In genomic region chr3:184399410-184399809, GRCh38 we compare ENCODE assay signal across 15 cellular contexts. TPM values are rescaled to one million over a fixed set of nuclear protein-coding genes. Genes with fewer than 3 reads are reported as not detected.
DNase-seq lines count a peak whose midpoint lies in the region; ATAC-seq, FAIRE-seq and TF ChIP-seq lines count a peak whose summit lies in the region.
"Had no signal": no experiment of that assay in that cellular context is flagged by ENCODE, and none has a peak within 500 bp of the region (broad histone marks: within the 10 kb centered on the region; RNA-seq: fewer than 3 reads in every experiment).

No MANE protein-coding gene starts in this region.

- no peak overlapping the region for H2BK120ac ChIP-seq in mesenchymal stem cell (ENCODE audit: low read depth, low read length)

- H2BK5ac ChIP-seq in mesenchymal stem cell (ENCODE audit: low read depth, low read length, poor library complexity, severe bottlenecking): no peak overlapping the region

- no peak for ATAC-seq in HG02852 (IDR thresholded peaks at IDR 0.05; ENCODE audit: unreplicated experiment)
- ATAC-seq: GM12878 had no signal

- H3K4me1 ChIP-seq in mesenchymal stem cell (ENCODE audit: control insufficient read depth, insufficient read depth, low read depth, low read length): no peaks in the 10 kb centered on the region
- H3K4me1 ChIP-seq in transverse colon: no peaks in the 10 kb centered on the region
- no peaks in the 10 kb centered on the region for H3K4me1 ChIP-seq in Peyer's patch

- no peak for TF ChIP-seq EP300 in transverse colon (IDR thresholded peaks at IDR 0.05; ENCODE audit: low read depth)

- H3K9ac ChIP-seq in mesenchymal stem cell (ENCODE audit: low read length): peak overlapping the region; percentile 49

- FAIRE-seq in HTR-8/SVneo (lab: Jason Lieb, UNC): no peak
- FAIRE-seq: GM12878 had no signal

- no peaks in the 10 kb centered on the region for H3K9me3 ChIP-seq in mesenchymal stem cell (ENCODE audit: control insufficient read depth, low read length)
- H3K9me3 ChIP-seq in transverse colon: no peaks in the 10 kb centered on the region
- H3K9me3 ChIP-seq in Peyer's patch: no peaks in the 10 kb centered on the region

- no peak overlapping the region for H2BK12ac ChIP-seq in mesenchymal stem cell (ENCODE audit: low read length in 2 of 2)

- H2BK15ac ChIP-seq in mesenchymal stem cell (ENCODE audit: low read depth, poor library complexity, severe bottlenecking): no peak overlapping the region

- H4K8ac ChIP-seq in mesenchymal stem cell (ENCODE audit: low read length): no peak overlapping the region

- H3K4me3 ChIP-seq in mesenchymal stem cell (ENCODE audit: insufficient read depth in 1 of 2, low read depth in 1 of 2, low read length in 2 of 2): no peak overlapping the region
- no peak overlapping the region for H3K4me3 ChIP-seq in transverse colon
- no peak overlapping the region for H3K4me3 ChIP-seq in Peyer's patch
- H3K4me3 ChIP-seq: dorsolateral prefrontal cortex, GM12878 had no signal

- no peaks in the 10 kb centered on the region for H3K79me1 ChIP-seq in mesenchymal stem cell (replicated peaks; ENCODE audit: low read length, poor library complexity, severe bottlenecking)

- H3K14ac ChIP-seq in mesenchymal stem cell (ENCODE audit: low read length in 2 of 2): no peak overlapping the region

- in situ Hi-C loops in transverse colon (cut with MboI; ENCODE audit: low pct_ligation_motif_present in 1 of 4, low pct_unique_long_range_greater_than_20kb in 1 of 4, low sequenced_read_pairs in 3 of 4): loop anchor here in 1 of 4 donors (25.0 kb wide), 1 partner anchor 388 kb away; no protein-coding TSS in a partner anchor

- H3K27me3 ChIP-seq in mesenchymal stem cell (ENCODE audit: control insufficient read depth in 1 of 2, insufficient read depth in 1 of 2, low read length in 2 of 2): peaks cover 21 to 34% of the 10 kb centered on the region in 2 experiments
- H3K27me3 ChIP-seq in transverse colon: peaks cover 15% of the 10 kb centered on the region
- H3K27me3 ChIP-seq in Peyer's patch: no peaks in the 10 kb centered on the region

- H3K36me3 ChIP-seq in mesenchymal stem cell (ENCODE audit: control insufficient read depth in 1 of 2, insufficient read depth in 2 of 2, low read depth in 1 of 2, low read length in 2 of 2): no peaks in the 10 kb centered on the region
- H3K36me3 ChIP-seq in transverse colon: no peaks in the 10 kb centered on the region
- H3K36me3 ChIP-seq in Peyer's patch: no peaks in the 10 kb centered on the region

- DNase-seq in AG08396 (ENCODE audit: low spot score) (peak; percentile 90), HTR-8/SVneo (ENCODE audit: insufficient read length, low spot score) (peak; percentile 37), dermis blood vessel endothelial cell (peak; percentile 16), mesenchymal stem cell (peak; percentile 86), transverse colon (no peak), NCI-H1417 (lab: John Stamatoyannopoulos, UW) (no peak), Peyer's patch (no peak)
- DNase-seq: CD4-positive, CD25-positive, alpha-beta regulatory T cell; kidney; OCI-M1 had no signal

- WGBS in mesenchymal stem cell: 3% methylated on average over 7 of the region's 9 CpGs
- 4 to 28% methylated on average over 5 to 9 of the region's 9 CpGs for WGBS in transverse colon (ENCODE audit: low coverage in 1 of 2), 2 donors

- no peak overlapping the region for H2AFZ ChIP-seq in mesenchymal stem cell (ENCODE audit: low read depth, low read length)

- TF ChIP-seq CTCF in transverse colon (IDR thresholded peaks at IDR 0.05) (no peak), Peyer's patch (IDR thresholded peaks at IDR 0.05) (no peak)

- H4K91ac ChIP-seq in mesenchymal stem cell (ENCODE audit: low read length): no peak overlapping the region

- H3K4me2 ChIP-seq in mesenchymal stem cell (ENCODE audit: low read length, poor library complexity, severe bottlenecking): no peak overlapping the region

- H3K27ac ChIP-seq in mesenchymal stem cell (ENCODE audit: low read length, poor library complexity, severe bottlenecking): no peak overlapping the region
- H3K27ac ChIP-seq in transverse colon: peak overlapping the region in 1 of 4 donors; percentile 25
- no peak overlapping the region for H3K27ac ChIP-seq in Peyer's patch
- H3K27ac ChIP-seq: VCaP had no signal

- no peak overlapping the region for H3K23ac ChIP-seq in mesenchymal stem cell (ENCODE audit: low read length in 2 of 2)

- no peak overlapping the region for H3K18ac ChIP-seq in mesenchymal stem cell (ENCODE audit: low read depth in 1 of 2, low read length in 2 of 2)

- H2AK5ac ChIP-seq in mesenchymal stem cell (ENCODE audit: low read length, severe bottlenecking): no peak overlapping the region

- H3K4ac ChIP-seq in mesenchymal stem cell (ENCODE audit: low read depth in 1 of 2, low read length in 2 of 2): no peak overlapping the region

- intact Hi-C loops in transverse colon (cut with DNase I; ENCODE audit: low total_unique reads): no loop called here

- no peak for TF ChIP-seq POLR2A in transverse colon (IDR thresholded peaks at IDR 0.05)
- no peak for TF ChIP-seq POLR2A in Peyer's patch (IDR thresholded peaks at IDR 0.05)

RNA-seq across cellular contexts. Expression of gene CHRD, which starts 19.6 kb away (rescaled TPM):
- 0.23 and 0.34 TPM in 2 replicates for total RNA-seq in dermis blood vessel endothelial cell
- 0.73 TPM for polyA plus RNA-seq in mesenchymal stem cell (2013, experiment 1 of 2)
- polyA plus RNA-seq in mesenchymal stem cell (2013, experiment 2 of 2): 0.63 TPM
- 1 to 10 TPM; 1.9 to 7.0 (median 4.5) TPM for total RNA-seq in transverse colon
- 10 to 100 TPM in 1 of 4 donors, 1 to 10 TPM in 2, under 1 TPM in 1; 0.53 to 17.3 (median 4.4) TPM for total RNA-seq in Peyer's patch
- total RNA-seq: activated T-helper 2 cell treated with anti-CD3 and anti-CD28 coated beads, Interferon-gamma antibody, Interleukin-2, Interleukin-4, amounts not matched to agents 10 μg/mL and 5 μg/mL and 100 μg/mL, durations not matched to agents 14 hours and 24 hours and 36 hours; CD4-positive, CD25-positive, alpha-beta regulatory T cell; GM12878 had no signal
- polyA plus RNA-seq: CD4-positive, CD25-positive, alpha-beta regulatory T cell; GM12878 had no signal

RNA-seq across cellular contexts. Expression of gene THPO, which starts 21.4 kb away (rescaled TPM):
- total RNA-seq in dermis blood vessel endothelial cell (not detected in 2 replicates), transverse colon (not detected), Peyer's patch (1 to 10 TPM in 1 of 4 donors, under 1 TPM in 1, not detected in 2; 0.54 to 2.5 TPM)
- polyA plus RNA-seq in mesenchymal stem cell (2013, experiment 1 of 2): 0.26 TPM
- 0.18 TPM for polyA plus RNA-seq in mesenchymal stem cell (2013, experiment 2 of 2)
- total RNA-seq: activated T-helper 2 cell treated with anti-CD3 and anti-CD28 coated beads, Interferon-gamma antibody, Interleukin-2, Interleukin-4, amounts not matched to agents 10 μg/mL and 5 μg/mL and 100 μg/mL, durations not matched to agents 14 hours and 24 hours and 36 hours; CD4-positive, CD25-positive, alpha-beta regulatory T cell; GM12878 had no signal
- polyA plus RNA-seq: CD4-positive, CD25-positive, alpha-beta regulatory T cell; GM12878 had no signal

RNA-seq across cellular contexts. Expression of gene POLR2H, which starts 37.9 kb away (rescaled TPM):
- total RNA-seq in dermis blood vessel endothelial cell (91.2 and 135 TPM in 2 replicates), transverse colon (100 to 1,000 TPM in 3 of 4 donors, 10 to 100 TPM in 1; 74.4 to 206 (median 146) TPM), Peyer's patch (100 to 1,000 TPM in 3 of 4 donors, 10 to 100 TPM in 1; 90.8 to 307 (median 239) TPM)
- 46.3 TPM for polyA plus RNA-seq in mesenchymal stem cell (2013, experiment 1 of 2)
- polyA plus RNA-seq in mesenchymal stem cell (2013, experiment 2 of 2): 48.3 TPM

RNA-seq across cellular contexts. Expression of gene CLCN2, which starts 38.0 kb away (rescaled TPM):
- 3.2 and 5.4 TPM in 2 replicates for total RNA-seq in dermis blood vessel endothelial cell
- polyA plus RNA-seq in mesenchymal stem cell (2013, experiment 1 of 2): 2.3 TPM
- 2.1 TPM for polyA plus RNA-seq in mesenchymal stem cell (2013, experiment 2 of 2)
- total RNA-seq in transverse colon: 100 to 1,000 TPM in 1 of 4 donors, 10 to 100 TPM in 3; 13.7 to 246 (median 73.1) TPM
- 10 to 100 TPM; 11.6 to 87.8 (median 63.8) TPM for total RNA-seq in Peyer's patch

Comparison
In these comparisons a context has a peak if more than half of its experiments do, and no peak if none do; other contexts are left out.
1. DNase-seq: peak in AG08396 (single experiment), HTR-8/SVneo (single experiment), dermis blood vessel endothelial cell (single experiment) and mesenchymal stem cell (single experiment); none in transverse colon (single experiment), NCI-H1417 (0 of 3) and Peyer's patch (0 of 3).